In genomic region chr1:20633190-20634064, GRCh38 we compare ENCODE assay signal across 8 cellular contexts. TPM values are rescaled to one million over a fixed set of nuclear protein-coding genes. Genes with fewer than 3 reads are reported as not detected.
DNase-seq lines count a peak whose midpoint lies in the region; ATAC-seq and TF ChIP-seq lines count a peak whose summit lies in the region.

PINK1 (plus strand) TSS chr1:20633458; CDS start chr1:20633549, 91 bp downstream.

- peaks cover 6% of the 10 kb centered on the region for H3K9me3 Mint-ChIP-seq in nephron progenitor cell
- no peaks in the 10 kb centered on the region for H3K9me3 Mint-ChIP-seq in stimulated activated naive CD8-positive, alpha-beta T cell treated with anti-CD3 and anti-CD28 coated beads, Interleukin-15, Interleukin-2, amounts not matched to agents 100 ng/mL and 50 ng/mL, for 24 hours

- no peaks in the 10 kb centered on the region for H3K36me3 Mint-ChIP-seq in nephron progenitor cell (ENCODE audit: low read depth)
- no peaks in the 10 kb centered on the region for H3K36me3 Mint-ChIP-seq in stimulated activated naive CD8-positive, alpha-beta T cell treated with anti-CD3 and anti-CD28 coated beads, Interleukin-15, Interleukin-2, amounts not matched to agents 100 ng/mL and 50 ng/mL, for 24 hours (ENCODE audit: low read depth)

- H3K4me3 Mint-ChIP-seq in nephron progenitor cell, result peak within 1 kb of the TSS; percentile 91
- H3K4me3 Mint-ChIP-seq in stimulated activated naive CD8-positive, alpha-beta T cell treated with anti-CD3 and anti-CD28 coated beads, Interleukin-15, Interleukin-2, amounts not matched to agents 100 ng/mL and 50 ng/mL, for 24 hours, result peak within 1 kb of the TSS; percentile 83

- H3K4me3 ChIP-seq in RWPE2 (ENCODE audit: severe bottlenecking) (peak within 1 kb of the TSS; percentile 93), fibroblast of villous mesenchyme (ENCODE audit: low read depth, low read length) (peak within 1 kb of the TSS; percentile 81)

- H3K36me3 ChIP-seq in RWPE2 (ENCODE audit: low read depth), result no peaks in the 10 kb centered on the region

- peak within 1 kb of the TSS; percentile 56 for H3K27ac ChIP-seq in RWPE2 (ENCODE audit: poor library complexity, severe bottlenecking)

- H3K27me3 ChIP-seq in RWPE2 (ENCODE audit: insufficient read depth, poor library complexity, severe bottlenecking), result no peaks in the 10 kb centered on the region

- H3K9me3 ChIP-seq in RWPE2 (ENCODE audit: severe bottlenecking), result peaks cover 3% of the 10 kb centered on the region

- H3K27me3 Mint-ChIP-seq in nephron progenitor cell (ENCODE audit: low read depth, poor library complexity), result peaks cover 8% of the 10 kb centered on the region
- H3K27me3 Mint-ChIP-seq in stimulated activated naive CD8-positive, alpha-beta T cell treated with anti-CD3 and anti-CD28 coated beads, Interleukin-15, Interleukin-2, amounts not matched to agents 100 ng/mL and 50 ng/mL, for 24 hours, result no peaks in the 10 kb centered on the region

- peak; percentile 56 for ATAC-seq in GM19455 (IDR thresholded peaks at IDR 0.05; ENCODE audit: unreplicated experiment)
- ATAC-seq in RWPE2 (ENCODE audit: low read depth), result peak; percentile 86

- peaks cover 11% of the 10 kb centered on the region for H3K4me1 Mint-ChIP-seq in nephron progenitor cell
- peaks cover 12% of the 10 kb centered on the region for H3K4me1 Mint-ChIP-seq in stimulated activated naive CD8-positive, alpha-beta T cell treated with anti-CD3 and anti-CD28 coated beads, Interleukin-15, Interleukin-2, amounts not matched to agents 100 ng/mL and 50 ng/mL, for 24 hours (ENCODE audit: low read depth)

- TF ChIP-seq CTCF in RWPE2 (IDR thresholded peaks at IDR 0.05; ENCODE audit: poor library complexity, severe bottlenecking), result peak; percentile 98
- TF ChIP-seq CTCF in fibroblast of villous mesenchyme (IDR thresholded peaks at IDR 0.05; ENCODE audit: insufficient read depth, low read depth, low read length), result peak; percentile 97
- peak; percentile 91 for TF ChIP-seq CTCF in nephron progenitor cell (IDR thresholded peaks at IDR 0.05)

- no peaks in the 10 kb centered on the region for H3K4me1 ChIP-seq in RWPE2 (ENCODE audit: insufficient read depth, poor library complexity, severe bottlenecking)

- peak in 13 of 14 donors; percentile 15 to 86 (median 68) for DNase-seq in C1 segment of cervical spinal cord (lab: John Stamatoyannopoulos, UW)
- peak; percentile 77 to 84 for DNase-seq in Kasumi-1 (lab: John Stamatoyannopoulos, UW)
- DNase-seq in RWPE2 (ENCODE audit: low spot score), result peak; percentile 86
- DNase-seq in activated gamma-delta T cell treated with Interleukin-2 at 50 U/mL for 16 hours, result peak; percentile 81
- peak; percentile 64 for DNase-seq in fibroblast of villous mesenchyme (ENCODE audit: low read depth)
- peak; percentile 86 for DNase-seq in nephron progenitor cell

- H3K27ac Mint-ChIP-seq in nephron progenitor cell, result peak within 1 kb of the TSS; percentile 77
- no peak within 1 kb of the TSS for H3K27ac Mint-ChIP-seq in stimulated activated naive CD8-positive, alpha-beta T cell treated with anti-CD3 and anti-CD28 coated beads, Interleukin-15, Interleukin-2, amounts not matched to agents 100 ng/mL and 50 ng/mL, for 24 hours

RNA-seq across cellular contexts. Expression of gene PINK1, which starts in this region (rescaled TPM):
- 61.3 and 64.4 TPM in 2 replicates for total RNA-seq in fibroblast of villous mesenchyme

Comparison
In these comparisons a context has a peak if more than half of its experiments do, and no peak if none do; other contexts are left out.
1. Peak in every context shown above with its lines: DNase-seq, ATAC-seq, H3K4me3 ChIP-seq and H3K27ac ChIP-seq.